16 cellular contexts compared by ENCODE assay signal in genomic region chr17:74752822-74753401, GRCh38. TPM values are rescaled to one million over a fixed set of nuclear protein-coding genes. Genes with fewer than 3 reads are reported as not detected.
A peak's percentile ranks its signal among the peaks of the same experiment; 100 is the strongest.
DNase-seq lines count a peak whose midpoint lies in the region; ATAC-seq and TF ChIP-seq lines count a peak whose summit lies in the region.
"Had no signal": no experiment of that assay in that cellular context is flagged by ENCODE, and none has a peak within 500 bp of the region (broad histone marks: within the 10 kb centered on the region; RNA-seq: fewer than 3 reads in every experiment).

No MANE protein-coding gene starts in this region.

- H3K4me3 Mint-ChIP-seq in activated CD8-positive, alpha-beta memory T cell treated with anti-CD3 and anti-CD28 coated beads, Interleukin-2, amount 10 ng/mL, durations not matched to agents 7 days and 5 days, result peak overlapping the region; percentile 100
- H3K4me3 Mint-ChIP-seq in T-helper 17 cell (peak overlapping the region; percentile 99), endodermal cell (no peak overlapping the region)
- H3K4me3 Mint-ChIP-seq in stimulated activated effector memory CD8-positive, alpha-beta T cell treated with anti-CD3 and anti-CD28 coated beads, Interleukin-12 subunit alpha, Interleukin-12 subunit beta, amount 100 ng/mL, for 72 hours, result peak overlapping the region; percentile 100
- H3K4me3 Mint-ChIP-seq: neural progenitor cell had no signal

- H3K9me3 ChIP-seq in T-helper 17 cell (ENCODE audit: control insufficient read depth, low read length, poor library complexity, severe bottlenecking) (no peaks in the 10 kb centered on the region), endodermal cell (ENCODE audit: control insufficient read depth, low read length) (peaks cover 4% of the 10 kb centered on the region)
- H3K9me3 ChIP-seq: upper lobe of right lung had no signal

- H3K4me1 ChIP-seq in endodermal cell (ENCODE audit: control insufficient read depth, insufficient read depth, low read length), result peaks cover 16% of the 10 kb centered on the region

- H3K36me3 ChIP-seq in endodermal cell (ENCODE audit: control insufficient read depth, insufficient read depth, low read length), result peaks cover 41% of the 10 kb centered on the region
- H3K36me3 ChIP-seq: neural progenitor cell, upper lobe of right lung had no signal

- peaks cover 60% of the 10 kb centered on the region for H3K4me1 Mint-ChIP-seq in activated CD8-positive, alpha-beta memory T cell treated with anti-CD3 and anti-CD28 coated beads, Interleukin-2, amount 10 ng/mL, durations not matched to agents 7 days and 5 days
- H3K4me1 Mint-ChIP-seq in T-helper 17 cell (peaks cover 59% of the 10 kb centered on the region), endodermal cell (peaks cover 26% of the 10 kb centered on the region)
- peaks cover 73% of the 10 kb centered on the region for H3K4me1 Mint-ChIP-seq in stimulated activated effector memory CD8-positive, alpha-beta T cell treated with anti-CD3 and anti-CD28 coated beads, Interleukin-12 subunit alpha, Interleukin-12 subunit beta, amount 100 ng/mL, for 72 hours

- no peak for ATAC-seq in activated CD8-positive, alpha-beta memory T cell treated with anti-CD3 and anti-CD28 coated beads, Interleukin-2, amount 10 ng/mL, durations not matched to agents 7 days and 5 days
- ATAC-seq in T-helper 17 cell, result no peak
- ATAC-seq in stimulated activated effector memory CD8-positive, alpha-beta T cell treated with anti-CD3 and anti-CD28 coated beads, Interleukin-12 subunit alpha, Interleukin-12 subunit beta, amount 100 ng/mL, for 72 hours, result no peak
- no peak for ATAC-seq in GM21786 (IDR thresholded peaks at IDR 0.05; ENCODE audit: unreplicated experiment)
- ATAC-seq in GM18858 (IDR thresholded peaks at IDR 0.05; ENCODE audit: unreplicated experiment), result no peak
- ATAC-seq: upper lobe of right lung had no signal

- H3K4me3 ChIP-seq in endodermal cell (ENCODE audit: low read length), result peak overlapping the region; percentile 44
- H3K4me3 ChIP-seq: neural progenitor cell, smooth muscle cell, upper lobe of right lung had no signal

- H3K36me3 Mint-ChIP-seq in activated CD8-positive, alpha-beta memory T cell treated with anti-CD3 and anti-CD28 coated beads, Interleukin-2, amount 10 ng/mL, durations not matched to agents 7 days and 5 days, result peaks cover 52% of the 10 kb centered on the region
- H3K36me3 Mint-ChIP-seq in T-helper 17 cell (ENCODE audit: low read depth) (peaks cover 12% of the 10 kb centered on the region), endodermal cell (ENCODE audit: low read depth) (peaks cover 23% of the 10 kb centered on the region)
- H3K36me3 Mint-ChIP-seq in stimulated activated effector memory CD8-positive, alpha-beta T cell treated with anti-CD3 and anti-CD28 coated beads, Interleukin-12 subunit alpha, Interleukin-12 subunit beta, amount 100 ng/mL, for 72 hours, result peaks cover 70% of the 10 kb centered on the region

- no peak overlapping the region for H3K9ac ChIP-seq in endodermal cell (ENCODE audit: extremely low read depth, low read length, poor library complexity, severe bottlenecking)
- H3K9ac ChIP-seq: neural progenitor cell had no signal

- TF ChIP-seq CTCF in endodermal cell (conservative IDR thresholded peaks at IDR 0.05), result no peak

- no peaks in the 10 kb centered on the region for H3K9me3 Mint-ChIP-seq in activated CD8-positive, alpha-beta memory T cell treated with anti-CD3 and anti-CD28 coated beads, Interleukin-2, amount 10 ng/mL, durations not matched to agents 7 days and 5 days (ENCODE audit: low read depth)
- H3K9me3 Mint-ChIP-seq in endodermal cell, result no peaks in the 10 kb centered on the region
- no peaks in the 10 kb centered on the region for H3K9me3 Mint-ChIP-seq in stimulated activated effector memory CD8-positive, alpha-beta T cell treated with anti-CD3 and anti-CD28 coated beads, Interleukin-12 subunit alpha, Interleukin-12 subunit beta, amount 100 ng/mL, for 72 hours
- H3K9me3 Mint-ChIP-seq: neural progenitor cell had no signal

- CTCF ChIA-PET in activated CD8-positive, alpha-beta memory T cell treated with anti-CD3 and anti-CD28 coated beads, Interleukin-2, amount 10 ng/mL, durations not matched to agents 7 days and 5 days (lab: Charles Lee), result interaction anchor here (1.1 to 15.6 kb wide), 8 partner anchors 7 to 95 kb away, joined by 3 to 206 read pairs (median 18); partner anchors contain the start of genes NAT9 and RAB37

- no peak for DNase-seq in activated CD8-positive, alpha-beta memory T cell treated with anti-CD3 and anti-CD28 coated beads, Interleukin-2, amount 10 ng/mL, durations not matched to agents 7 days and 5 days
- no peak for DNase-seq in activated CD8-positive, alpha-beta memory T cell treated with anti-CD3 and anti-CD28 coated beads for 24 hours
- DNase-seq in T-helper 17 cell, result no peak
- DNase-seq in endodermal cell, result no peak
- no peak for DNase-seq in stimulated activated effector memory CD8-positive, alpha-beta T cell treated with anti-CD3 and anti-CD28 coated beads, Interleukin-12 subunit alpha, Interleukin-12 subunit beta, amount 100 ng/mL, for 72 hours (ENCODE audit: low spot score in 2 of 2)
- no peak for DNase-seq in NCI-H1417 treated with DMSO at 0.1 percent for 48 hours (lab: John Stamatoyannopoulos, UW)
- DNase-seq: activated CD4-positive, alpha-beta T cell treated with anti-CD3 and anti-CD28 coated beads for 48 hours; amygdala; DMS 273 treated with DMSO at 0.1 percent for 48 hours; NCI-H2107; upper lobe of right lung had no signal

- H3K27me3 ChIP-seq in endodermal cell (ENCODE audit: control insufficient read depth, insufficient read depth, low read length, poor library complexity, severe bottlenecking), result no peaks in the 10 kb centered on the region
- H3K27me3 ChIP-seq: neural progenitor cell, upper lobe of right lung had no signal

- WGBS in endodermal cell (ENCODE audit: insufficient coverage in 1 of 2, insufficient read length in 1 of 2), 2 experiments, result 94 to 100% methylated on average over 5 to 7 of the region's 7 CpGs

- no peak overlapping the region for H3K27ac ChIP-seq in endodermal cell (ENCODE audit: low read depth, low read length)
- H3K27ac ChIP-seq: neural progenitor cell, upper lobe of right lung had no signal

- no peaks in the 10 kb centered on the region for H3K27me3 Mint-ChIP-seq in activated CD8-positive, alpha-beta memory T cell treated with anti-CD3 and anti-CD28 coated beads, Interleukin-2, amount 10 ng/mL, durations not matched to agents 7 days and 5 days
- no peaks in the 10 kb centered on the region for H3K27me3 Mint-ChIP-seq in T-helper 17 cell
- H3K27me3 Mint-ChIP-seq in endodermal cell (ENCODE audit: insufficient read depth), result no peaks in the 10 kb centered on the region

- peak overlapping the region; percentile 88 for H3K27ac Mint-ChIP-seq in activated CD8-positive, alpha-beta memory T cell treated with anti-CD3 and anti-CD28 coated beads, Interleukin-2, amount 10 ng/mL, durations not matched to agents 7 days and 5 days
- H3K27ac Mint-ChIP-seq in T-helper 17 cell (peak overlapping the region; percentile 95), endodermal cell (no peak overlapping the region)
- H3K27ac Mint-ChIP-seq in stimulated activated effector memory CD8-positive, alpha-beta T cell treated with anti-CD3 and anti-CD28 coated beads, Interleukin-12 subunit alpha, Interleukin-12 subunit beta, amount 100 ng/mL, for 72 hours, result peak overlapping the region; percentile 98
- H3K27ac Mint-ChIP-seq: neural progenitor cell had no signal

RNA-seq across cellular contexts. Expression of gene NHERF1, which starts 4.5 kb away (rescaled TPM):
- 100 to 1,000 TPM; 284 to 377 TPM for total RNA-seq in activated CD8-positive, alpha-beta memory T cell treated with anti-CD3 and anti-CD28 coated beads, Interleukin-2, amount 10 ng/mL, durations not matched to agents 7 days and 5 days
- 100 to 1,000 TPM; 130 to 132 TPM for total RNA-seq in T-helper 17 cell
- 100 to 1,000 TPM; 116 to 138 TPM for total RNA-seq in endodermal cell
- 82.4 TPM for polyA plus RNA-seq in endodermal cell (2013, experiment 1 of 2)
- 82.8 TPM for polyA plus RNA-seq in endodermal cell (2013, experiment 2 of 2)

RNA-seq across cellular contexts. Expression of gene RAB37, which starts 15.9 kb away (rescaled TPM):
- total RNA-seq in activated CD8-positive, alpha-beta memory T cell treated with anti-CD3 and anti-CD28 coated beads, Interleukin-2, amount 10 ng/mL, durations not matched to agents 7 days and 5 days, result 10 to 100 TPM; 36.7 to 51.7 TPM
- total RNA-seq in T-helper 17 cell (10 to 100 TPM; 41.4 to 83.3 TPM), endodermal cell (1 to 10 TPM; 6.8 to 8.4 TPM)
- polyA plus RNA-seq in endodermal cell (2013, experiment 1 of 2), result 1.8 TPM
- 2.0 TPM for polyA plus RNA-seq in endodermal cell (2013, experiment 2 of 2)
- total RNA-seq: kidney epithelial cell, smooth muscle cell had no signal

RNA-seq across cellular contexts. Expression of gene NAT9, which starts 23.2 kb away (rescaled TPM):
- 10 to 100 TPM; 34.1 to 34.5 TPM for total RNA-seq in activated CD8-positive, alpha-beta memory T cell treated with anti-CD3 and anti-CD28 coated beads, Interleukin-2, amount 10 ng/mL, durations not matched to agents 7 days and 5 days
- total RNA-seq in T-helper 17 cell, result 10 to 100 TPM; 32.3 to 32.8 TPM
- 10 to 100 TPM; 58.3 to 77.3 TPM for total RNA-seq in endodermal cell
- 52.6 TPM for polyA plus RNA-seq in endodermal cell (2013, experiment 1 of 2)
- polyA plus RNA-seq in endodermal cell (2013, experiment 2 of 2), result 39.7 TPM

RNA-seq across cellular contexts. Expression of gene CD300LF, which starts 40.2 kb away (rescaled TPM):
- not detected for total RNA-seq in activated CD8-positive, alpha-beta memory T cell treated with anti-CD3 and anti-CD28 coated beads, Interleukin-2, amount 10 ng/mL, durations not matched to agents 7 days and 5 days
- 1 to 10 TPM in 1 of 2 donors, under 1 TPM in 1; 0.29 to 1.9 TPM for total RNA-seq in T-helper 17 cell
- not detected for total RNA-seq in endodermal cell
- not detected for polyA plus RNA-seq in endodermal cell (2013, experiment 1 of 2)
- not detected for polyA plus RNA-seq in endodermal cell (2013, experiment 2 of 2)
- total RNA-seq: kidney epithelial cell, smooth muscle cell had no signal
- polyA plus RNA-seq: smooth muscle cell had no signal

Comparison
In these comparisons a context has a peak if more than half of its experiments do, and no peak if none do; other contexts are left out.
1. RNA of gene RAB37, which starts 15.9 kb away (total RNA-seq): 41.4 to 83.3 TPM in T-helper 17 cell and 36.7 to 51.7 TPM in activated CD8-positive, alpha-beta memory T cell treated with anti-CD3 and anti-CD28 coated beads, Interleukin-2, amount 10 ng/mL, durations not matched to agents 7 days and 5 days; 6.8 to 8.4 TPM in endodermal cell; every median in the first group is over 4 times any median in the second.